In genomic region chr16:13231365-13231764, GRCh38 we compare ENCODE assay signal across 1 cellular context.
TF ChIP-seq lines count a peak whose summit lies in the region.

No MANE protein-coding gene starts in this region.

TF ChIP-seq in H1, 55 proteins besides CTCF, POLR2A, EP300 and RAD21 (continued from another document):
- peak; percentile 41 for TF ChIP-seq CHD7 (IDR thresholded peaks at IDR 0.05; ENCODE audit: insufficient replicate concordance, low read length)
- TF ChIP-seq EGR1 (IDR thresholded peaks at IDR 0.05; ENCODE audit: borderline replicate concordance, low read depth, low read length) = no peak
- TF ChIP-seq JUND (IDR thresholded peaks at IDR 0.05; ENCODE audit: low read length) = 0 out of 2 replicates have a peak, but pooled peaks have one; percentile 12
- TF ChIP-seq MAFK (IDR thresholded peaks at IDR 0.05; ENCODE audit: low read depth, low read length) = no peak
- peak; percentile 98 for TF ChIP-seq TEAD4 (IDR thresholded peaks at IDR 0.05; ENCODE audit: low read depth, low read length)
- TF ChIP-seq, protein P1, sequence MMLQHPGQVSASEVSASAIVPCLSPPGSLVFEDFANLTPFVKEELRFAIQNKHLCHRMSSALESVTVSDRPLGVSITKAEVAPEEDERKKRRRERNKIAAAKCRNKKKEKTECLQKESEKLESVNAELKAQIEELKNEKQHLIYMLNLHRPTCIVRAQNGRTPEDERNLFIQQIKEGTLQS (IDR thresholded peaks at IDR 0.05; ENCODE audit: insufficient read depth, low read depth, low read length) = no peak
- TF ChIP-seq RXRA (IDR thresholded peaks at IDR 0.05; ENCODE audit: insufficient read depth, low read depth, low read length) = no peak
